In the genomic region with DNA sequence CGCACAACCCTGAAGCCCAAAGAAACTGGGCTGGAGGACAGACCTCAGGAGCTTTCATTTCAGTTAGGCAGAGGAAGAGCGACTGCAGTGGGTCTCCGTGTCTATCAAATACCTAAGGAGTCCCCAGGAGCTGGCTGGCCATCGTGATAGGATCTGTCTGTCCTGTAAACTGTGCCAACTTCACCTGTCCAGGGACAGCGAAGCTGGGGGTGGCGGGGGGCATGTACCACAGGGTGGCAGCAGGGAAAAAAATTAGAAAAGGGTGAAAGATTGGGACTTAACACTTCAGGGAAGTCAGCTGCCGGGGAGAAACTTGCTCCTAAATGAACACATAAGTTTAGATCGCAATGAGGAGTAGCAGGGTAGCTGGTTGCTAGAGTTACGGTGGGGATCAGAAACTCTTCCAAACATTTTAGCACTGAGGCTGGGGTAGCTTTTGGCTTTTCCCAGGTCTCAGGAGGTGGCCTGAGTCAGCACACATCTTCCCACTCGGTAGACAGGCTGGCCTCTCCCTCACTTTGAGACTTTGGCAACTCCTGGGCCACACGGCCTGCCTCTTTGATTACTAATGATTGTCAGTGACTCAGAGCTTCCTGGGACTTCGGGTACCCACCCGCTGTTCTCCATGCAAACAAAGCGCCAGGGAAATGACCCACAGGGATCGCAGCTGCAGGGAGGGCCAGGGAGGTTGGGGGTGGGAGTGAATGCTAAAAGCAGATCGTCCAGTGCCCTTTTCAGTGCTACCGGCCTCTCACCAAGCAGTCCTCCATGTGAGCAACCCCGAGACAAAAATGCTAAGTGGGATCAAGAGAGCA, we compare ENCODE assay signal across 8 cellular contexts. TPM values are rescaled to one million over a fixed set of nuclear protein-coding genes. Genes with fewer than 3 reads are reported as not detected.
DNase-seq lines count a peak whose midpoint lies in the region; ATAC-seq, FAIRE-seq and TF ChIP-seq lines count a peak whose summit lies in the region.

No MANE protein-coding gene starts in this region.

- TF ChIP-seq POLR2A in A549 (IDR thresholded peaks at IDR 0.05; ENCODE audit: low read length) (no peak), GM12891 (IDR thresholded peaks at IDR 0.05; ENCODE audit: low read depth, low read length) (no peak)

- POLR2A ChIA-PET in A549 (lab: Yijun Ruan, JAX): interaction anchor here (0.6 to 3.1 kb wide), 8 partner anchors 9 to 226 kb away, joined by 3 to 12 read pairs (median 6); a partner anchor contains a TSS

- ATAC-seq in A549 (peak; percentile 42 to 59; a peak in 5 of 6 replicates), RWPE2 (ENCODE audit: low read depth) (peak; percentile 50), HG03460 (IDR thresholded peaks at IDR 0.05; ENCODE audit: unreplicated experiment) (no peak)

- H3K9me3 ChIP-seq in A549 (no peaks in the 10 kb centered on the region), RWPE2 (ENCODE audit: severe bottlenecking) (no peaks in the 10 kb centered on the region)

- H3K36me3 ChIP-seq in RWPE2 (ENCODE audit: low read depth) (peaks cover 58% of the 10 kb centered on the region), kidney epithelial cell (ENCODE audit: control insufficient read depth, insufficient read depth, low read length) (peaks cover 2% of the 10 kb centered on the region)

- H3K27me3 ChIP-seq in RWPE2 (ENCODE audit: insufficient read depth, poor library complexity, severe bottlenecking): no peaks in the 10 kb centered on the region
- no peaks in the 10 kb centered on the region for H3K27me3 ChIP-seq in kidney epithelial cell (ENCODE audit: control insufficient read depth, insufficient read depth, low read length)

- CTCF ChIA-PET in A549 (lab: Yijun Ruan, JAX): interaction anchor here (0.7 to 2.9 kb wide), 8 partner anchors 9 to 213 kb away, joined by 3 to 15 read pairs (median 4); a partner anchor contains a TSS

- H3K4me3 ChIP-seq in A549 (peak overlapping the region; percentile 58), RWPE2 (ENCODE audit: severe bottlenecking) (peak overlapping the region; percentile 59), cardiac fibroblast (replicated peaks in 1 of 2; ENCODE audit: low read depth in 2 of 2, low read length in 2 of 2) (peak overlapping the region; percentile 49 to 53), kidney epithelial cell (ENCODE audit: low read depth, low read length) (peak overlapping the region; percentile 43)

- H3K27ac ChIP-seq in A549 (peak overlapping the region; percentile 97), RWPE2 (ENCODE audit: poor library complexity, severe bottlenecking) (peak overlapping the region; percentile 99)

- H3K4me2 ChIP-seq in A549: peak overlapping the region; percentile 87

- TF ChIP-seq CTCF in A549 (IDR thresholded peaks at IDR 0.05) (no peak), RWPE2 (IDR thresholded peaks at IDR 0.05; ENCODE audit: poor library complexity, severe bottlenecking) (no peak), cardiac fibroblast (IDR thresholded peaks at IDR 0.05; ENCODE audit: low read depth, low read length) (no peak), kidney epithelial cell (IDR thresholded peaks at IDR 0.05; ENCODE audit: insufficient read depth, low read length, poor library complexity, severe bottlenecking) (no peak)

- 15% methylated on average over 15 of the region's 18 CpGs for WGBS in A549 (ENCODE audit: missing lambda C conversion rate)

- no peak for TF ChIP-seq RAD21 in A549 (conservative IDR thresholded peaks at IDR 0.05 in 1 of 2, IDR thresholded peaks at IDR 0.05 in 1 of 2)

- peak in 1 of 2 experiments; percentile 22; a peak in 1 of 5 replicates for TF ChIP-seq EP300 in A549 (IDR thresholded peaks at IDR 0.05)

- peaks cover 51% of the 10 kb centered on the region for H3K4me1 ChIP-seq in A549
- H3K4me1 ChIP-seq in RWPE2 (ENCODE audit: insufficient read depth, poor library complexity, severe bottlenecking): peaks cover 36% of the 10 kb centered on the region

- FAIRE-seq in A549 (lab: Jason Lieb, UNC) (no peak), GM12891 (lab: Jason Lieb, UNC) (no peak)

- DNase-seq in A549 (ENCODE audit: low read depth in 1 of 2, low spot score in 1 of 2) (peak; percentile 75 to 86), H4 (ENCODE audit: low spot score) (peak; percentile 83), RWPE2 (ENCODE audit: low spot score) (peak; percentile 89), cardiac fibroblast (ENCODE audit: low read depth in 2 of 2) (peak; percentile 86 to 98), kidney epithelial cell (ENCODE audit: low read depth) (peak; percentile 86), GM12891 (ENCODE audit: insufficient read length, low spot score) (no peak)
- DNase-seq in stimulated activated CD4-positive, alpha-beta T cell treated with anti-CD3 and anti-CD28 coated beads, Interleukin-12 subunit alpha, Interleukin-12 subunit beta, amount 100 ng/mL, for 24 hours (ENCODE audit: low read depth in 2 of 2): peak; percentile 17 to 47

TF ChIP-seq in A549, 52 proteins besides CTCF, POLR2A, EP300 and RAD21 (continues in another document):
- TF ChIP-seq MAZ (IDR thresholded peaks at IDR 0.05; ENCODE audit: borderline replicate concordance, low read depth, low read length) (no peak), HOXA7 (CRISPR knock-in tag; IDR thresholded peaks at IDR 0.05) (no peak), HEYL (CRISPR knock-in tag; IDR thresholded peaks at IDR 0.05) (no peak), RARB (CRISPR knock-in tag; IDR thresholded peaks at IDR 0.05) (no peak), CEBPB (IDR thresholded peaks at IDR 0.05) (0 out of 4 replicates have a peak, but pooled peaks of 1 of the 2 experiments have one; percentile 3), HOXB5 (CRISPR knock-in tag; IDR thresholded peaks at IDR 0.05) (no peak), ZFP36 (IDR thresholded peaks at IDR 0.05; ENCODE audit: borderline replicate concordance, partially characterized antibody) (no peak), EHF (CRISPR knock-in tag; IDR thresholded peaks at IDR 0.05) (no peak), JUN (IDR thresholded peaks at IDR 0.05) (no peak)
- TF ChIP-seq, protein P1, sequence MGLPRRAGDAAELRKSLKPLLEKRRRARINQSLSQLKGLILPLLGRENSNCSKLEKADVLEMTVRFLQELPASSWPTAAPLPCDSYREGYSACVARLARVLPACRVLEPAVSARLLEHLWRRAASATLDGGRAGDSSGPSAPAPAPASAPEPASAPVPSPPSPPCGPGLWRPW (IDR thresholded peaks at IDR 0.05): no peak

TF ChIP-seq in GM12891, 5 proteins besides CTCF, POLR2A, EP300 and RAD21:
- no peak for TF ChIP-seq POLR2AphosphoS5 (IDR thresholded peaks at IDR 0.05; ENCODE audit: low read depth, low read length)
- no peak for TF ChIP-seq PAX5 (IDR thresholded peaks at IDR 0.05; ENCODE audit: insufficient read depth, low read length, severe bottlenecking)
- no peak for TF ChIP-seq TAF1 (IDR thresholded peaks at IDR 0.05; ENCODE audit: low read depth, low read length)

RNA-seq across cellular contexts. Expression of a gene that starts 2.9 kb away (rescaled TPM):
- 23.8 and 24.9 TPM in 2 replicates for polyA plus RNA-seq in A549 (2011; rRNA removed)
- polyA plus RNA-seq in A549 (2012; cell fraction: cytosol; rRNA removed): 63.0 and 82.2 TPM in 2 replicates
- 57.0 and 68.5 TPM in 2 replicates for polyA plus RNA-seq in A549 (2012; cell fraction: nucleus; rRNA removed)
- 50.3 to 52.5 TPM (median 52.0 TPM) in 3 replicates for polyA plus RNA-seq in A549 (2017; fragmentation: RNase III; extraction: RNeasy Plus Mini Kit Qiagen cat#74134 plus additional on column Dnase treatment)
- polyA minus RNA-seq in A549 (2011; rRNA and poly(A)+ RNA removed): 14.3 and 14.9 TPM in 2 replicates
- 45.6 and 47.0 TPM in 2 replicates for total RNA-seq in H4 (2014; rRNA removed; shearing (Covaris generic))
- total RNA-seq in kidney epithelial cell: 36.4 and 43.4 TPM in 2 replicates
- polyA plus RNA-seq in GM12891 (2012; ENCODE audit: low read depth, missing spikeins): 60.6 TPM

RNA-seq across cellular contexts. Expression of a gene that starts 25.9 kb away (rescaled TPM):
- 12.5 and 12.8 TPM in 2 replicates for polyA plus RNA-seq in A549 (2011; rRNA removed)
- polyA plus RNA-seq in A549 (2012; cell fraction: cytosol; rRNA removed): 8.1 and 12.1 TPM in 2 replicates
- 14.0 and 14.9 TPM in 2 replicates for polyA plus RNA-seq in A549 (2012; cell fraction: nucleus; rRNA removed)
- polyA plus RNA-seq in A549 (2017; fragmentation: RNase III; extraction: RNeasy Plus Mini Kit Qiagen cat#74134 plus additional on column Dnase treatment): 15.2 to 21.8 TPM (median 17.2 TPM) in 3 replicates
- polyA minus RNA-seq in A549 (2011; rRNA and poly(A)+ RNA removed): 24.0 and 25.4 TPM in 2 replicates
- total RNA-seq in H4 (2014; rRNA removed; shearing (Covaris generic)): 2.4 and 7.8 TPM in 2 replicates
- 31.7 and 36.0 TPM in 2 replicates for total RNA-seq in kidney epithelial cell
- 0.46 TPM for polyA plus RNA-seq in GM12891 (2012; ENCODE audit: low read depth, missing spikeins)

RNA-seq across cellular contexts. Expression of a gene that starts 35.5 kb away (rescaled TPM):
- polyA plus RNA-seq in A549 (2011; rRNA removed) (16.4 and 19.0 TPM in 2 replicates), A549 (2017; fragmentation: RNase III; extraction: RNeasy Plus Mini Kit Qiagen cat#74134 plus additional on column Dnase treatment) (18.4 to 23.5 TPM (median 19.5 TPM) in 3 replicates)
- 17.3 and 20.9 TPM in 2 replicates for polyA plus RNA-seq in A549 (2012; cell fraction: cytosol; rRNA removed)
- polyA plus RNA-seq in A549 (2012; cell fraction: nucleus; rRNA removed): 83.7 and 89.2 TPM in 2 replicates
- polyA minus RNA-seq in A549 (2011; rRNA and poly(A)+ RNA removed): 33.8 and 36.3 TPM in 2 replicates
- 5.1 and 6.4 TPM in 2 replicates for total RNA-seq in H4 (2014; rRNA removed; shearing (Covaris generic))
- 26.9 and 34.2 TPM in 2 replicates for total RNA-seq in kidney epithelial cell
- polyA plus RNA-seq in GM12891 (2012; ENCODE audit: low read depth, missing spikeins): 4.6 TPM

RNA-seq across cellular contexts. Expression of a gene that starts 49.1 kb away (rescaled TPM):
- polyA plus RNA-seq in A549 (2011; rRNA removed) (0.05 TPM in 1 of 2 replicates, not detected in the other), A549 (2017; fragmentation: RNase III; extraction: RNeasy Plus Mini Kit Qiagen cat#74134 plus additional on column Dnase treatment) (0.04 TPM in 1 of 3 replicates, not detected in the others)
- polyA plus RNA-seq in A549 (2012; cell fraction: cytosol; rRNA removed): not detected in 2 replicates
- 0.05 TPM in 1 of 2 replicates, not detected in the other for polyA plus RNA-seq in A549 (2012; cell fraction: nucleus; rRNA removed)
- not detected in 2 replicates for polyA minus RNA-seq in A549 (2011; rRNA and poly(A)+ RNA removed)
- total RNA-seq in H4 (2014; rRNA removed; shearing (Covaris generic)): not detected in 2 replicates
- not detected in 2 replicates for total RNA-seq in kidney epithelial cell
- polyA plus RNA-seq in GM12891 (2012; ENCODE audit: low read depth, missing spikeins): not detected
